ENCODE assay signal across 23 cellular contexts in genomic region chr9:27487927-27488326, GRCh38. TPM values are rescaled to one million over a fixed set of nuclear protein-coding genes. Genes with fewer than 3 reads are reported as not detected.
DNase-seq lines count a peak whose midpoint lies in the region; ATAC-seq and FAIRE-seq lines count a peak whose summit lies in the region.
"Had no signal": no experiment of that assay in that cellular context is flagged by ENCODE, and none has a peak within 500 bp of the region (broad histone marks: within the 10 kb centered on the region; RNA-seq: fewer than 3 reads in every experiment).

No MANE protein-coding gene starts in this region.

- no peaks in the 10 kb centered on the region for H3K79me1 ChIP-seq in mesendoderm (ENCODE audit: low read length)

- ATAC-seq in GM21528 (IDR thresholded peaks at IDR 0.05; ENCODE audit: low FRiP score, unreplicated experiment), result no peak
- ATAC-seq: T-helper 17 cell had no signal

- H3K79me2 ChIP-seq in mesendoderm (ENCODE audit: control insufficient read depth, insufficient read depth, low read length), result no peaks in the 10 kb centered on the region

- no peak overlapping the region for H2BK5ac ChIP-seq in mesendoderm (ENCODE audit: low read length)

- H3K4me2 ChIP-seq in BLaER1 (peak overlapping the region; percentile 76), mesendoderm (ENCODE audit: low read length) (no peak overlapping the region)

- H3K36me3 ChIP-seq in BLaER1 (no peaks in the 10 kb centered on the region), HUES48 (ENCODE audit: control insufficient read depth, insufficient read depth, low read length) (no peaks in the 10 kb centered on the region), ectodermal cell (ENCODE audit: control insufficient read depth, insufficient read depth, low read length) (no peaks in the 10 kb centered on the region), mesendoderm (ENCODE audit: control insufficient read depth, insufficient read depth, low read length) (no peaks in the 10 kb centered on the region)
- H3K36me3 ChIP-seq: breast epithelium, prostate gland had no signal

- no peak overlapping the region for H3K23ac ChIP-seq in mesendoderm (ENCODE audit: low read length)

- peak; percentile 58 for DNase-seq in mesendoderm
- DNase-seq in UCSD-AML1 (lab: John Stamatoyannopoulos, UW; ENCODE audit: unreplicated experiment), result no peak
- DNase-seq in RCC 7860 (ENCODE audit: low spot score), result no peak
- no peak for DNase-seq in HUDEP-2 (lab: John Stamatoyannopoulos, UW; ENCODE audit: unreplicated experiment in 76 of 76)
- DNase-seq: activated B cell treated with CpG ODN at 0.5 μM for 24 hours; activated CD4-positive, alpha-beta memory T cell treated with anti-CD3 and anti-CD28 coated beads for 36 hours; glutamatergic neuron; NCI-H1105; NCI-H2107; NCI-H510A treated with DMSO at 0.1 percent for 48 hours; RPMI8226; T-helper 17 cell had no signal

- H3K27me3 ChIP-seq in BLaER1 (no peaks in the 10 kb centered on the region), HUES48 (ENCODE audit: control insufficient read depth, insufficient read depth, low read length) (no peaks in the 10 kb centered on the region), ectodermal cell (ENCODE audit: control insufficient read depth, insufficient read depth, low read length, poor library complexity, severe bottlenecking) (no peaks in the 10 kb centered on the region), mesendoderm (ENCODE audit: insufficient read depth, low read length, poor library complexity) (no peaks in the 10 kb centered on the region)
- H3K27me3 ChIP-seq: breast epithelium had no signal

- H4K8ac ChIP-seq in mesendoderm (ENCODE audit: low read depth, low read length), result no peak overlapping the region

- H3K18ac ChIP-seq in mesendoderm (ENCODE audit: low read length), result peak overlapping the region; percentile 11

- no peak overlapping the region for H3K4me3 ChIP-seq in BLaER1
- H3K4me3 ChIP-seq in HUES48 (ENCODE audit: low read depth, low read length), result no peak overlapping the region
- H3K4me3 ChIP-seq in ectodermal cell (ENCODE audit: insufficient read depth, low read depth, low read length), result no peak overlapping the region
- H3K4me3 ChIP-seq in mesendoderm (ENCODE audit: low read length), result no peak overlapping the region
- H3K4me3 ChIP-seq: breast epithelium, coronary artery, prostate gland, SK-N-MC had no signal

- no peak overlapping the region for H3K56ac ChIP-seq in mesendoderm (ENCODE audit: low read length)

- H2BK15ac ChIP-seq in mesendoderm (replicated peaks; ENCODE audit: low read depth), result no peak overlapping the region

- FAIRE-seq in RCC 7860 (lab: Jason Lieb, UNC), result no peak
- FAIRE-seq: D721Med, HTR-8/SVneo had no signal

- H3K9me3 ChIP-seq in BLaER1 (peaks cover 5% of the 10 kb centered on the region; the same call in 1 of the 2 replicates), HUES48 (ENCODE audit: control insufficient read depth, insufficient read depth, low read length) (no peaks in the 10 kb centered on the region), ectodermal cell (ENCODE audit: control insufficient read depth, low read length) (no peaks in the 10 kb centered on the region)
- H3K9me3 ChIP-seq: breast epithelium, prostate gland had no signal

- H3K9ac ChIP-seq in BLaER1, result no peak overlapping the region
- H3K9ac ChIP-seq in HUES48 (ENCODE audit: low read depth, low read length), result no peak overlapping the region
- H3K9ac ChIP-seq in mesendoderm (ENCODE audit: low read length), result no peak overlapping the region

- no peak overlapping the region for H2BK120ac ChIP-seq in mesendoderm (ENCODE audit: low read depth, low read length)

- WGBS in ectodermal cell, 2 experiments, result 87 to 94% methylated on average over 1 of the region's 1 CpG
- WGBS in mesendoderm (ENCODE audit: extremely low coverage, insufficient coverage, low lambda C conversion rate), result no CpG with 5 or more reads among the region's 1 CpG

- H4K5ac ChIP-seq in mesendoderm (ENCODE audit: low read length), result no peak overlapping the region

- H3K27ac ChIP-seq in BLaER1 (no peak overlapping the region), HUES48 (ENCODE audit: low read depth, low read length) (peak overlapping the region; percentile 67), ectodermal cell (ENCODE audit: insufficient read depth, low read depth, low read length, poor library complexity, severe bottlenecking) (peak overlapping the region; percentile 63), mesendoderm (ENCODE audit: low read depth, low read length) (no peak overlapping the region)
- H3K27ac ChIP-seq: breast epithelium, C4-2B, coronary artery, prostate gland, SK-N-MC had no signal

- H3K4me1 ChIP-seq in BLaER1 (peaks cover 88% of the 10 kb centered on the region), HUES48 (ENCODE audit: control insufficient read depth, insufficient read depth, low read length) (peaks cover 30% of the 10 kb centered on the region), ectodermal cell (ENCODE audit: control insufficient read depth, insufficient read depth, low read length) (peaks cover 28% of the 10 kb centered on the region), mesendoderm (ENCODE audit: control insufficient read depth, low read depth, low read length) (peaks cover 2% of the 10 kb centered on the region)
- H3K4me1 ChIP-seq: breast epithelium, prostate gland had no signal

- H2AK5ac ChIP-seq in mesendoderm (ENCODE audit: low read length), result no peak overlapping the region

- no peaks in the 10 kb centered on the region for H4K20me1 ChIP-seq in BLaER1

- H3K4ac ChIP-seq in mesendoderm (ENCODE audit: low read depth, low read length), result no peak overlapping the region

RNA-seq across cellular contexts. Expression of gene IFNK, which starts 36.2 kb away (rescaled TPM):
- not detected for polyA plus RNA-seq in ectodermal cell (2013, experiment 1 of 4)
- not detected for polyA plus RNA-seq in ectodermal cell (2013, experiment 2 of 4)
- polyA plus RNA-seq in ectodermal cell (2013, experiment 3 of 4), result not detected
- not detected for polyA plus RNA-seq in ectodermal cell (2013, experiment 4 of 4)
- not detected for polyA plus RNA-seq in mesendoderm (2013, experiment 1 of 2)
- polyA plus RNA-seq in mesendoderm (2013, experiment 2 of 2), result not detected

RNA-seq across cellular contexts. Expression of gene MOB3B, which starts 41.7 kb away (rescaled TPM):
- 20.8 TPM for polyA plus RNA-seq in ectodermal cell (2013, experiment 1 of 4)
- 22.1 TPM for polyA plus RNA-seq in ectodermal cell (2013, experiment 2 of 4)
- 14.6 TPM for polyA plus RNA-seq in ectodermal cell (2013, experiment 3 of 4)
- polyA plus RNA-seq in ectodermal cell (2013, experiment 4 of 4), result 15.8 TPM
- 5.9 TPM for polyA plus RNA-seq in mesendoderm (2013, experiment 1 of 2)
- 6.1 TPM for polyA plus RNA-seq in mesendoderm (2013, experiment 2 of 2)

Comparison
In these comparisons a context has a peak if more than half of its experiments do, and no peak if none do; other contexts are left out.
1. H3K27ac ChIP-seq: peak in HUES48 (single experiment) and ectodermal cell (single experiment); none in BLaER1 (single experiment) and mesendoderm (single experiment).